In the genomic region with DNA sequence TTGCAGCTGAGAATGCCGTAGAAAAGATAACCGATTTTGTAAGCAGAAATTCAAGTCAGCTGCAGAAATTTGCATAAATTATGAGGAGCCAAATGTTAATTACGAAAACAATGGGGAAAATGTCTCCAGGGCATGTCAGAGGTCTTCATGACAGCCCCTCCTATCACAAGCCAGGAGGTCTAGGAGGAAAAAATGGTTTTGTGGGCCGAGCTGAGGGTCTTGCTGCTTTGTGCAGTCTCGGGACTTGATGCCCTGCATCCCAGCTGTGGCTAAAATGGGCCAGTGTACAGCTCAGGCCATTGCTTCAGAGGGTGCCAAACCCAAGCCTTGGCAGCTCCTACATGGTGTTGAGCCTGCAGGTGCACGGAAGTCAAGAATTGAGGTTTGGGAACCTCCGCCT, we compare ENCODE assay signal across 39 cellular contexts.
"Had no signal": no experiment of that assay in that cellular context is flagged by ENCODE, and none has a peak within 500 bp of the region (broad histone marks: within the 10 kb centered on the region; RNA-seq: fewer than 3 reads in every experiment).

No MANE protein-coding gene starts in this region.

- H3K27me3 Mint-ChIP-seq: activated naive CD4-positive, alpha-beta T cell treated with anti-CD3 and anti-CD28 coated beads, Interleukin-2, amount 10 ng/mL, durations not matched to agents 7 days and 5 days; activated naive CD4-positive, alpha-beta T cell treated with anti-CD3 and anti-CD28 coated beads, Interleukin-2, amount 50 U/mL, for 24 hours; activated naive CD8-positive, alpha-beta T cell; activated naive CD8-positive, alpha-beta T cell treated with anti-CD3 and anti-CD28 coated beads for 36 hours; activated naive CD8-positive, alpha-beta T cell treated with anti-CD3 and anti-CD28 coated beads, Interleukin-2, amount 10 ng/mL, durations not matched to agents 7 days and 5 days; activated naive CD8-positive, alpha-beta T cell treated with anti-CD3 and anti-CD28 coated beads, Interleukin-2, amount 50 U/mL, for 24 hours; activated T-cell treated with anti-CD3 and anti-CD28 coated beads, Interleukin-2, amount 50 U/mL, for 24 hours; activated T-helper 17 cell treated with anti-CD3 and anti-CD28 coated beads, Interleukin-2, amount 50 U/mL, for 72 hours; brain; central memory CD8-positive, alpha-beta T cell had no signal

- H3K27ac Mint-ChIP-seq: activated naive CD4-positive, alpha-beta T cell treated with anti-CD3 and anti-CD28 coated beads for 36 hours; activated naive CD4-positive, alpha-beta T cell treated with anti-CD3 and anti-CD28 coated beads, Interleukin-2, amount 10 ng/mL, durations not matched to agents 7 days and 5 days; activated naive CD4-positive, alpha-beta T cell treated with anti-CD3 and anti-CD28 coated beads, Interleukin-2, amount 50 U/mL, for 24 hours; activated naive CD4-positive, alpha-beta T cell treated with anti-CD3 and anti-CD28 coated beads, Interleukin-2, amount 50 U/mL, for 72 hours; activated naive CD8-positive, alpha-beta T cell; activated naive CD8-positive, alpha-beta T cell treated with anti-CD3 and anti-CD28 coated beads for 36 hours; activated naive CD8-positive, alpha-beta T cell treated with anti-CD3 and anti-CD28 coated beads, Interleukin-2, amount 10 ng/mL, durations not matched to agents 7 days and 5 days; activated naive CD8-positive, alpha-beta T cell treated with anti-CD3 and anti-CD28 coated beads, Interleukin-2, amount 50 U/mL, for 24 hours; activated T-cell treated with anti-CD3 and anti-CD28 coated beads, Interleukin-2, amount 50 U/mL, for 24 hours; activated T-cell treated with anti-CD3 and anti-CD28 coated beads, Interleukin-2, amount 50 U/mL, for 72 hours; activated T-helper 1 cell treated with anti-CD3 and anti-CD28 coated beads, Interleukin-12 subunit alpha, Interleukin-12 subunit beta, Interleukin-2, Interleukin-4 antibody, amounts not matched to agents 30 ng/mL and 10 ng/mL and 1 ng/mL, durations not matched to agents 14 hours and 24 hours and 36 hours; activated T-helper 17 cell treated with anti-CD3 and anti-CD28 coated beads, Interleukin-2, amount 50 U/mL, for 72 hours; activated T-helper 2 cell treated with anti-CD3 and anti-CD28 coated beads, Interferon-gamma antibody, Interleukin-2, Interleukin-4, amounts not matched to agents 10 μg/mL and 5 μg/mL and 100 μg/mL, durations not matched to agents 14 hours and 24 hours and 36 hours; brain had no signal

- H3K4me3 ChIP-seq: adrenal gland, ascending aorta, body of pancreas, breast epithelium, cardiac muscle cell had no signal

- H3K27ac ChIP-seq: adrenal gland, ascending aorta, body of pancreas, brain microvascular endothelial cell, breast epithelium, cardiac muscle cell had no signal

- H3K36me3 Mint-ChIP-seq: activated naive CD4-positive, alpha-beta T cell treated with anti-CD3 and anti-CD28 coated beads, Interleukin-2, amount 10 ng/mL, durations not matched to agents 7 days and 5 days; activated naive CD4-positive, alpha-beta T cell treated with anti-CD3 and anti-CD28 coated beads, Interleukin-2, amount 50 U/mL, for 24 hours; activated naive CD4-positive, alpha-beta T cell treated with anti-CD3 and anti-CD28 coated beads, Interleukin-2, amount 50 U/mL, for 72 hours; activated naive CD8-positive, alpha-beta T cell; activated naive CD8-positive, alpha-beta T cell treated with anti-CD3 and anti-CD28 coated beads for 36 hours; activated naive CD8-positive, alpha-beta T cell treated with anti-CD3 and anti-CD28 coated beads, Interleukin-2, amount 10 ng/mL, durations not matched to agents 7 days and 5 days; brain had no signal

- H3K4me3 Mint-ChIP-seq: activated naive CD4-positive, alpha-beta T cell treated with anti-CD3 and anti-CD28 coated beads for 36 hours; activated naive CD4-positive, alpha-beta T cell treated with anti-CD3 and anti-CD28 coated beads, Interleukin-2, amount 10 ng/mL, durations not matched to agents 7 days and 5 days; activated naive CD4-positive, alpha-beta T cell treated with anti-CD3 and anti-CD28 coated beads, Interleukin-2, amount 50 U/mL, for 24 hours; activated naive CD8-positive, alpha-beta T cell; activated naive CD8-positive, alpha-beta T cell treated with anti-CD3 and anti-CD28 coated beads for 36 hours; activated naive CD8-positive, alpha-beta T cell treated with anti-CD3 and anti-CD28 coated beads, Interleukin-2, amount 10 ng/mL, durations not matched to agents 7 days and 5 days; activated naive CD8-positive, alpha-beta T cell treated with anti-CD3 and anti-CD28 coated beads, Interleukin-2, amount 50 U/mL, for 24 hours; activated T-cell treated with anti-CD3 and anti-CD28 coated beads, Interleukin-2, amount 50 U/mL, for 24 hours; activated T-cell treated with anti-CD3 and anti-CD28 coated beads, Interleukin-2, amount 50 U/mL, for 4 hours; activated T-cell treated with anti-CD3 and anti-CD28 coated beads, Interleukin-2, amount 50 U/mL, for 72 hours; activated T-helper 1 cell treated with anti-CD3 and anti-CD28 coated beads, Interleukin-12 subunit alpha, Interleukin-12 subunit beta, Interleukin-2, Interleukin-4 antibody, amounts not matched to agents 30 ng/mL and 10 ng/mL and 1 ng/mL, durations not matched to agents 14 hours and 24 hours and 36 hours; activated T-helper 17 cell treated with anti-CD3 and anti-CD28 coated beads, Interleukin-2, amount 50 U/mL, for 72 hours; brain; central memory CD8-positive, alpha-beta T cell had no signal

- ATAC-seq: activated naive CD4-positive, alpha-beta T cell treated with anti-CD3 and anti-CD28 coated beads, Interleukin-2, amount 50 U/mL, for 72 hours; activated naive CD8-positive, alpha-beta T cell treated with anti-CD3 and anti-CD28 coated beads, Interleukin-2, amount 50 U/mL, for 24 hours; activated T-cell treated with anti-CD3 and anti-CD28 coated beads, Interleukin-2, amount 50 U/mL, for 4 hours; activated T-cell treated with anti-CD3 and anti-CD28 coated beads, Interleukin-2, amount 50 U/mL, for 72 hours; activated T-helper 17 cell treated with anti-CD3 and anti-CD28 coated beads, Interleukin-2, amount 50 U/mL, for 72 hours; body of pancreas had no signal

- DNase-seq: activated effector memory CD4-positive, alpha-beta T cell treated with anti-CD3 and anti-CD28 coated beads, Interleukin-2, amount 50 U/mL, for 16 hours; activated effector memory CD4-positive, alpha-beta T cell treated with Interleukin-2 at 50 U/mL for 16 hours; activated gamma-delta T cell; activated gamma-delta T cell treated with Interleukin-2 at 50 U/mL for 16 hours; activated naive CD4-positive, alpha-beta T cell; activated naive CD4-positive, alpha-beta T cell treated with anti-CD3 and anti-CD28 coated beads for 36 hours; activated naive CD4-positive, alpha-beta T cell treated with anti-CD3 and anti-CD28 coated beads, Interleukin-2, amount 10 ng/mL, durations not matched to agents 7 days and 5 days; activated naive CD4-positive, alpha-beta T cell treated with anti-CD3 and anti-CD28 coated beads, Interleukin-2, amount 50 U/mL, for 16 hours; activated naive CD4-positive, alpha-beta T cell treated with Interleukin-2 at 50 U/mL for 16 hours; activated naive CD8-positive, alpha-beta T cell treated with anti-CD3 and anti-CD28 coated beads for 36 hours; activated naive CD8-positive, alpha-beta T cell treated with anti-CD3 and anti-CD28 coated beads, Interleukin-2, amount 10 ng/mL, durations not matched to agents 7 days and 5 days; activated naive CD8-positive, alpha-beta T cell treated with anti-CD3 and anti-CD28 coated beads, Interleukin-2, amount 50 U/mL, for 24 hours; activated T-cell treated with anti-CD3 and anti-CD28 coated beads, Interleukin-2, amount 50 U/mL, for 24 hours; activated T-cell treated with anti-CD3 and anti-CD28 coated beads, Interleukin-2, amount 50 U/mL, for 4 hours; activated T-cell treated with anti-CD3 and anti-CD28 coated beads, Interleukin-2, amount 50 U/mL, for 48 hours; activated T-cell treated with anti-CD3 and anti-CD28 coated beads, Interleukin-2, amount 50 U/mL, for 72 hours; adrenal gland; amniotic stem cell; amygdala; anterior cingulate cortex; aorta; body of pancreas; brain microvascular endothelial cell; caudate nucleus; central memory CD4-positive, alpha-beta T cell; cerebellar nuclear complex had no signal

- H3K36me3 ChIP-seq: adrenal gland, ascending aorta, brain microvascular endothelial cell, breast epithelium, cardiac muscle cell had no signal

- H3K27me3 ChIP-seq: adrenal gland, ascending aorta, body of pancreas, brain microvascular endothelial cell, breast epithelium, cardiac muscle cell had no signal

- H3K9me3 ChIP-seq: adrenal gland, ascending aorta, body of pancreas had no signal

- FAIRE-seq: astrocyte, bronchial epithelial cell had no signal

- H3K9me3 Mint-ChIP-seq: activated naive CD8-positive, alpha-beta T cell treated with anti-CD3 and anti-CD28 coated beads, Interleukin-2, amount 10 ng/mL, durations not matched to agents 7 days and 5 days had no signal

- H3K4me1 Mint-ChIP-seq: activated naive CD4-positive, alpha-beta T cell treated with anti-CD3 and anti-CD28 coated beads, Interleukin-2, amount 10 ng/mL, durations not matched to agents 7 days and 5 days; activated naive CD4-positive, alpha-beta T cell treated with anti-CD3 and anti-CD28 coated beads, Interleukin-2, amount 50 U/mL, for 24 hours; activated naive CD8-positive, alpha-beta T cell treated with anti-CD3 and anti-CD28 coated beads for 36 hours; activated naive CD8-positive, alpha-beta T cell treated with anti-CD3 and anti-CD28 coated beads, Interleukin-2, amount 10 ng/mL, durations not matched to agents 7 days and 5 days; activated naive CD8-positive, alpha-beta T cell treated with anti-CD3 and anti-CD28 coated beads, Interleukin-2, amount 50 U/mL, for 24 hours; activated T-helper 17 cell treated with anti-CD3 and anti-CD28 coated beads, Interleukin-2, amount 50 U/mL, for 72 hours; brain; central memory CD8-positive, alpha-beta T cell had no signal

- H3K4me1 ChIP-seq: adrenal gland, ascending aorta, body of pancreas, breast epithelium had no signal
